8 cellular contexts compared by ENCODE assay signal in genomic region chr2:12106440-12107080, GRCh38.
A peak's percentile ranks its signal among the peaks of the same experiment; 100 is the strongest.
DNase-seq lines count a peak whose midpoint lies in the region; ATAC-seq and TF ChIP-seq lines count a peak whose summit lies in the region.

No MANE protein-coding gene starts in this region.

- POLR2A ChIA-PET in CD8-positive, alpha-beta T cell (lab: Charles Lee) = interaction anchor here (0.7 kb wide), 1 partner anchor 97 kb away, joined by 3 read pairs; no protein-coding TSS in a partner anchor

- H3K36me3 ChIP-seq in adrenal gland (replicated peaks in 1 of 2) = no peaks in the 10 kb centered on the region
- H3K36me3 ChIP-seq in lung (ENCODE audit: control insufficient read depth in 2 of 2, insufficient read depth in 2 of 2, low read length in 2 of 2) = no peaks in the 10 kb centered on the region
- no peaks in the 10 kb centered on the region for H3K36me3 ChIP-seq in tibial nerve
- H3K36me3 ChIP-seq in CD8-positive, alpha-beta T cell (ENCODE audit: insufficient read depth, low read length) = no peaks in the 10 kb centered on the region

- H3K27ac Mint-ChIP-seq in CD8-positive, alpha-beta T cell = no peak overlapping the region

- H3K27ac ChIP-seq in adrenal gland (no peak overlapping the region), lung (ENCODE audit: low read depth in 1 of 2, low read length in 1 of 2) (no peak overlapping the region), tibial nerve (no peak overlapping the region)
- no peak overlapping the region for H3K27ac ChIP-seq in CD8-positive, alpha-beta T cell (ENCODE audit: low read depth, low read length)

- H3K4me1 ChIP-seq in adrenal gland (replicated peaks in 1 of 2) = no peaks in the 10 kb centered on the region
- H3K4me1 ChIP-seq in lung (ENCODE audit: control insufficient read depth in 2 of 2, insufficient read depth in 2 of 2, low read length in 2 of 2) = peaks cover 0 to 2% of the 10 kb centered on the region in 2 donors
- H3K4me1 ChIP-seq in tibial nerve = peaks cover 0 to 11% (median 0%) of the 10 kb centered on the region in 4 donors
- peaks cover 35% of the 10 kb centered on the region for H3K4me1 ChIP-seq in CD8-positive, alpha-beta T cell (ENCODE audit: insufficient read depth, low read length)

- H3K27me3 Mint-ChIP-seq in CD8-positive, alpha-beta T cell (ENCODE audit: low read depth) = peaks cover 2% of the 10 kb centered on the region

- intact Hi-C loops in adrenal gland (cut with DNase I) = no loop called here
- intact Hi-C loops in CD8-positive, alpha-beta T cell (cut with DNase I, micrococcal nuclease) = no loop called here

- TF ChIP-seq POLR2A in adrenal gland (IDR thresholded peaks at IDR 0.05) = no peak
- TF ChIP-seq POLR2A in tibial nerve (IDR thresholded peaks at IDR 0.05) = no peak

- DNase-seq in EL (peak; percentile 99), adrenal gland (peak; percentile 26 to 86 (median 72)), lung (ENCODE audit: low spot score) (peak; percentile 55), tibial nerve (ENCODE audit: low spot score in 2 of 2) (no peak)
- no peak for DNase-seq in CD8-positive, alpha-beta T cell

- no peaks in the 10 kb centered on the region for H3K9me3 ChIP-seq in adrenal gland (replicated peaks in 1 of 3)
- H3K9me3 ChIP-seq in lung (ENCODE audit: control insufficient read depth in 2 of 2, insufficient read depth in 1 of 2, low read length in 1 of 2) = no peaks in the 10 kb centered on the region
- H3K9me3 ChIP-seq in tibial nerve = no peaks in the 10 kb centered on the region
- H3K9me3 ChIP-seq in CD8-positive, alpha-beta T cell (ENCODE audit: low read length) = no peaks in the 10 kb centered on the region

- H3K4me3 ChIP-seq in adrenal gland (no peak overlapping the region), lung (no peak overlapping the region), tibial nerve (no peak overlapping the region)
- H3K4me3 ChIP-seq in CD8-positive, alpha-beta T cell (ENCODE audit: low read depth, low read length) = no peak overlapping the region

- no peak for TF ChIP-seq EP300 in tibial nerve (IDR thresholded peaks at IDR 0.05)

- H3K4me1 Mint-ChIP-seq in CD8-positive, alpha-beta T cell (ENCODE audit: low read depth) = peaks cover 33% of the 10 kb centered on the region

- no peaks in the 10 kb centered on the region for H3K36me3 Mint-ChIP-seq in CD8-positive, alpha-beta T cell

- H3K27me3 ChIP-seq in adrenal gland (no peaks in the 10 kb centered on the region), lung (ENCODE audit: control insufficient read depth, insufficient read depth) (no peaks in the 10 kb centered on the region), tibial nerve (no peaks in the 10 kb centered on the region)
- no peaks in the 10 kb centered on the region for H3K27me3 ChIP-seq in CD8-positive, alpha-beta T cell (ENCODE audit: insufficient read depth, low read length)

- CTCF ChIA-PET in CD8-positive, alpha-beta T cell (lab: Charles Lee) = interaction anchor here (1.2 kb wide), 1 partner anchor 11 kb away, joined by 5 read pairs; no protein-coding TSS in a partner anchor

- H3K4me3 Mint-ChIP-seq in CD8-positive, alpha-beta T cell = no peak overlapping the region

- peak; percentile 78 for ATAC-seq in HG03432 (IDR thresholded peaks at IDR 0.05; ENCODE audit: unreplicated experiment)
- ATAC-seq in lung (ENCODE audit: insufficient read depth, low FRiP score) = peak; percentile 67
- no peak for ATAC-seq in HG03280 (IDR thresholded peaks at IDR 0.05; ENCODE audit: unreplicated experiment)
- no peak for ATAC-seq in CD8-positive, alpha-beta T cell
- ATAC-seq in HG02678 (IDR thresholded peaks at IDR 0.05; ENCODE audit: unreplicated experiment) = no peak

- H3K9me3 Mint-ChIP-seq in CD8-positive, alpha-beta T cell = no peaks in the 10 kb centered on the region

- TF ChIP-seq CTCF in adrenal gland (IDR thresholded peaks at IDR 0.05) = no peak
- no peak for TF ChIP-seq CTCF in lung (IDR thresholded peaks at IDR 0.05; ENCODE audit: control extremely low read depth, extremely low read depth)
- TF ChIP-seq CTCF in tibial nerve (IDR thresholded peaks at IDR 0.05) = no peak
- no peak for TF ChIP-seq CTCF in CD8-positive, alpha-beta T cell (IDR thresholded peaks at IDR 0.05)

- WGBS in adrenal gland, 4 donors = 59 to 65% (median 61%) methylated on average over 11 of the region's 11 CpGs
- WGBS in lung, 2 donors = 67 to 82% methylated on average over 11 of the region's 11 CpGs
- 60 to 61% methylated on average over 11 of the region's 11 CpGs for WGBS in tibial nerve, 2 donors

Comparison
In these comparisons a context has a peak if more than half of its experiments do, and no peak if none do; other contexts are left out.
1. DNase-seq: peak in EL (single experiment), adrenal gland (7 of 7) and lung (single experiment); none in tibial nerve (0 of 2) and CD8-positive, alpha-beta T cell (0 of 7).
2. ATAC-seq: peak in HG03432 (single experiment) and lung (single experiment); none in HG03280 (single experiment), CD8-positive, alpha-beta T cell (single experiment) and HG02678 (single experiment).